8 cellular contexts compared by ENCODE assay signal in genomic region chr22:38953577-38954413, GRCh38. TPM values are rescaled to one million over a fixed set of nuclear protein-coding genes. Genes with fewer than 3 reads are reported as not detected.
DNase-seq lines count a peak whose midpoint lies in the region; ATAC-seq and TF ChIP-seq lines count a peak whose summit lies in the region.

No MANE protein-coding gene starts in this region.

- H3K36me3 ChIP-seq in Karpas-422 (ENCODE audit: insufficient read depth, low read length): no peaks in the 10 kb centered on the region
- no peaks in the 10 kb centered on the region for H3K36me3 ChIP-seq in adrenal gland (replicated peaks in 1 of 2)
- H3K36me3 ChIP-seq in HAP-1 (replicated peaks): no peaks in the 10 kb centered on the region

- H3K9ac ChIP-seq in Karpas-422 (ENCODE audit: low read length): no peak overlapping the region

- DNase-seq in SW480 (ENCODE audit: low spot score): peak; percentile 32
- DNase-seq in epithelial cell of esophagus (ENCODE audit: low read depth): peak; percentile 90
- DNase-seq in stimulated activated CD8-positive, alpha-beta memory T cell treated with anti-CD3 and anti-CD28 coated beads, Interleukin-4, amount 100 ng/mL, for 48 hours: peak; percentile 82
- no peak for DNase-seq in Karpas-422
- no peak for DNase-seq in adrenal gland
- DNase-seq in HAP-1 (ENCODE audit: low spot score in 2 of 2): no peak

- TF ChIP-seq CTCF in epithelial cell of esophagus (IDR thresholded peaks at IDR 0.05; ENCODE audit: insufficient read depth, low read depth, low read length, missing control alignments): no peak
- TF ChIP-seq CTCF in adrenal gland (IDR thresholded peaks at IDR 0.05): no peak

- no peak overlapping the region for H3K4me2 ChIP-seq in Karpas-422 (ENCODE audit: low read depth, low read length, poor library complexity, severe bottlenecking)

- in situ Hi-C loops in HAP-1 (cut with MboI; ENCODE audit: low sequenced_read_pairs): no loop called here

- H3K27ac ChIP-seq in Karpas-422 (ENCODE audit: low read length): no peak overlapping the region
- H3K27ac ChIP-seq in adrenal gland: no peak overlapping the region

- H3K4me1 ChIP-seq in Karpas-422 (ENCODE audit: low read length): no peaks in the 10 kb centered on the region
- H3K4me1 ChIP-seq in adrenal gland (replicated peaks in 1 of 2): no peaks in the 10 kb centered on the region
- no peaks in the 10 kb centered on the region for H3K4me1 ChIP-seq in HAP-1

- H3K9me2 ChIP-seq in Karpas-422 (replicated peaks; ENCODE audit: insufficient read depth, low read length): no peaks in the 10 kb centered on the region

- H3K9me3 ChIP-seq in Karpas-422 (ENCODE audit: low read length): no peaks in the 10 kb centered on the region
- H3K9me3 ChIP-seq in adrenal gland (replicated peaks in 1 of 3): no peaks in the 10 kb centered on the region
- no peaks in the 10 kb centered on the region for H3K9me3 ChIP-seq in HAP-1

- no peak overlapping the region for H3K4me3 ChIP-seq in epithelial cell of esophagus (ENCODE audit: low read length)
- H3K4me3 ChIP-seq in Karpas-422 (ENCODE audit: low read length): no peak overlapping the region
- no peak overlapping the region for H3K4me3 ChIP-seq in adrenal gland
- no peak overlapping the region for H3K4me3 ChIP-seq in HAP-1

- ATAC-seq in GM18498 (IDR thresholded peaks at IDR 0.05; ENCODE audit: unreplicated experiment) (peak; percentile 85), HG02763 (IDR thresholded peaks at IDR 0.05; ENCODE audit: unreplicated experiment) (peak; percentile 72)

- 65 to 84% (median 76%) methylated on average over 11 to 15 of the region's 15 CpGs for WGBS in adrenal gland, 4 donors

- H3K79me2 ChIP-seq in Karpas-422 (ENCODE audit: low read length): no peaks in the 10 kb centered on the region

- H3K27me3 ChIP-seq in Karpas-422 (ENCODE audit: low read length) (no peaks in the 10 kb centered on the region), adrenal gland (no peaks in the 10 kb centered on the region), HAP-1 (ENCODE audit: low read depth) (peaks cover 15% of the 10 kb centered on the region)

- H4K20me1 ChIP-seq in Karpas-422 (ENCODE audit: insufficient read depth, low read depth, low read length): no peaks in the 10 kb centered on the region

- H2AFZ ChIP-seq in Karpas-422 (ENCODE audit: low read length): no peak overlapping the region

- intact Hi-C loops in adrenal gland (cut with DNase I): no loop called here

- no peak for TF ChIP-seq POLR2A in adrenal gland (IDR thresholded peaks at IDR 0.05)

RNA-seq across cellular contexts. Expression of gene APOBEC3A, which starts 3.6 kb away (rescaled TPM):
- total RNA-seq in Karpas-422 (2014; rRNA removed; shearing (Covaris generic); ENCODE audit: low replicate concordance): not detected in 2 replicates
- total RNA-seq in adrenal gland: under 1 TPM in 4 of 8 donors, not detected in 4; 0.28 to 0.95 (median 0.54) TPM
- under 1 TPM; 0.27 to 0.72 (median 0.48) TPM for polyA plus RNA-seq in adrenal gland

RNA-seq across cellular contexts. Expression of gene APOBEC3B, which starts 28.4 kb away (rescaled TPM):
- total RNA-seq in Karpas-422 (2014; rRNA removed; shearing (Covaris generic); ENCODE audit: low replicate concordance): not detected in 2 replicates
- 1 to 10 TPM in 6 of 8 donors, under 1 TPM in 1, not detected in 1; 0.74 to 2.4 (median 1.5) TPM for total RNA-seq in adrenal gland
- polyA plus RNA-seq in adrenal gland: 1 to 10 TPM in 2 of 3 donors, under 1 TPM in 1; 0.32 to 2.8 (median 1.0) TPM

Comparison
In these comparisons a context has a peak if more than half of its experiments do, and no peak if none do; other contexts are left out.
1. DNase-seq: peak in SW480 (single experiment), epithelial cell of esophagus (single experiment) and stimulated activated CD8-positive, alpha-beta memory T cell treated with anti-CD3 and anti-CD28 coated beads, Interleukin-4, amount 100 ng/mL, for 48 hours (single experiment); none in Karpas-422 (single experiment), adrenal gland (0 of 7) and HAP-1 (0 of 2).